1 cellular context compared by ENCODE assay signal in the genomic region with DNA sequence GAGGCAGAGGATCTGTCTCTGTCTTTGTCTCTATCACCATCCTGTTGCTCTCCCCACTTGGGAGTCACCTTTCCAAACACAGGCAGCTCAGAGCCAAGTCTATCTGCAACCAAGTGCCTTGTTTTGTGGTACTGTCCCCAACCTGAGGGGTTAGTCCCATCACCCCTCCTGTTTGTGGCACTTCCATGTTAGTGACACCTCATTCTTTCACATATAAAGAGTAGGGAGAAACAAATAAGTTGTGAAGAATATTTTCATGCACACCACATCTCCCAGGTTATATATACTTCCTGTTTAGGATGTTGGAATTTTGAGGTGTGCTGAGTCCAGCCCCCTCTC.
A peak's percentile ranks its signal among the peaks of the same experiment; 100 is the strongest.
TF ChIP-seq lines count a peak whose summit lies in the region.

No MANE protein-coding gene starts in this region.

TF ChIP-seq in HepG2, 621 proteins besides CTCF, POLR2A, EP300 and RAD21 (continued from another document and continues in another):
- TF ChIP-seq, protein P1, sequence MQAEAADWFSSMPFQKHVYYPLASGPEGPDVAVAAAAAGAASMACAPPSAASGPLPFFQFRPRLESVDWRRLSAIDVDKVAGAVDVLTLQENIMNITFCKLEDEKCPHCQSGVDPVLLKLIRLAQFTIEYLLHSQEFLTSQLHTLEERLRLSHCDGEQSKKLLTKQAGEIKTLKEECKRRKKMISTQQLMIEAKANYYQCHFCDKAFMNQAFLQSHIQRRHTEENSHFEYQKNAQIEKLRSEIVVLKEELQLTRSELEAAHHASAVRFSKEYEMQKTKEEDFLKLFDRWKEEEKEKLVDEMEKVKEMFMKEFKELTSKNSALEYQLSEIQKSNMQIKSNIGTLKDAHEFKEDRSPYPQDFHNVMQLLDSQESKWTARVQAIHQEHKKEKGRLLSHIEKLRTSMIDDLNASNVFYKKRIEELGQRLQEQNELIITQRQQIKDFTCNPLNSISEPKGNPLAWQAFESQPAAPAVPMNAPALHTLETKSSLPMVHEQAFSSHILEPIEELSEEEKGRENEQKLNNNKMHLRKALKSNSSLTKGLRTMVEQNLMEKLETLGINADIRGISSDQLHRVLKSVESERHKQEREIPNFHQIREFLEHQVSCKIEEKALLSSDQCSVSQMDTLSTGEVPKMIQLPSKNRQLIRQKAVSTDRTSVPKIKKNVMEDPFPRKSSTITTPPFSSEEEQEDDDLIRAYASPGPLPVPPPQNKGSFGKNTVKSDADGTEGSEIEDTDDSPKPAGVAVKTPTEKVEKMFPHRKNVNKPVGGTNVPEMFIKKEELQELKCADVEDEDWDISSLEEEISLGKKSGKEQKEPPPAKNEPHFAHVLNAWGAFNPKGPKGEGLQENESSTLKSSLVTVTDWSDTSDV (CRISPR knock-in tag; IDR thresholded peaks at IDR 0.05) = no peak
- TF ChIP-seq CEBPG (CRISPR knock-in tag; IDR thresholded peaks at IDR 0.05) (no peak), ARNT2 (CRISPR knock-in tag; IDR thresholded peaks at IDR 0.05; ENCODE audit: low read depth) (0 out of 2 replicates have a peak, but pooled peaks have one; percentile 22), ZNF235 (CRISPR knock-in tag; IDR thresholded peaks at IDR 0.05; ENCODE audit: borderline replicate concordance) (no peak), ATF7-NPFF (CRISPR knock-in tag; IDR thresholded peaks at IDR 0.05; ENCODE audit: low read depth) (no peak), HCFC1 (IDR thresholded peaks at IDR 0.05; ENCODE audit: low read depth, low read length) (no peak), ZNF556 (CRISPR knock-in tag; IDR thresholded peaks at IDR 0.05; ENCODE audit: borderline replicate concordance) (no peak), ZNF234 (CRISPR knock-in tag; conservative IDR thresholded peaks at IDR 0.05) (no peak), THYN1 (CRISPR knock-in tag; IDR thresholded peaks at IDR 0.05; ENCODE audit: borderline replicate concordance, low read depth) (no peak), NR2F1 (CRISPR knock-in tag; IDR thresholded peaks at IDR 0.05) (no peak), ZNF143 (CRISPR knock-in tag; IDR thresholded peaks at IDR 0.05) (no peak), GATAD2A (CRISPR knock-in tag; IDR thresholded peaks at IDR 0.05) (0 out of 2 replicates have a peak, but pooled peaks have one; percentile 7), HDAC1 (CRISPR knock-in tag; IDR thresholded peaks at IDR 0.05) (0 out of 2 replicates have a peak, but pooled peaks have one; percentile 28), KDM3A (CRISPR knock-in tag; IDR thresholded peaks at IDR 0.05; ENCODE audit: low read depth) (no peak), MBD4 (IDR thresholded peaks at IDR 0.05; ENCODE audit: borderline replicate concordance, low read length) (0 out of 2 replicates have a peak, but pooled peaks have one; percentile 72), ZNF773 (CRISPR knock-in tag; IDR thresholded peaks at IDR 0.05; ENCODE audit: borderline replicate concordance) (peak; percentile 7; the same call in 1 of the 2 replicates), ZSCAN29 (CRISPR knock-in tag; conservative IDR thresholded peaks at IDR 0.05) (no peak), XBP1 (CRISPR knock-in tag; IDR thresholded peaks at IDR 0.05) (no peak), SRY (CRISPR knock-in tag; IDR thresholded peaks at IDR 0.05) (no peak), CHD4 (IDR thresholded peaks at IDR 0.05; ENCODE audit: borderline replicate concordance, low read length) (no peak), ZNF605 (CRISPR knock-in tag; IDR thresholded peaks at IDR 0.05) (0 out of 2 replicates have a peak, but pooled peaks have one; percentile 1), FOXP1 (IDR thresholded peaks at IDR 0.05) (no peak), FOXP1 (CRISPR knock-in tag; IDR thresholded peaks at IDR 0.05) (no peak), NAIF1 (CRISPR knock-in tag; IDR thresholded peaks at IDR 0.05; ENCODE audit: borderline replicate concordance) (peak; percentile 60; the same call in 1 of the 2 replicates), POLR2AphosphoS2 (IDR thresholded peaks at IDR 0.05; ENCODE audit: low read depth, low read length) (peak; percentile 38; the same call in 1 of the 2 replicates), ZNF274 (CRISPR knock-in tag; IDR thresholded peaks at IDR 0.05) (no peak), ZNF17 (CRISPR knock-in tag; IDR thresholded peaks at IDR 0.05) (0 out of 2 replicates have a peak, but pooled peaks have one; percentile 19)
- TF ChIP-seq, protein P2, sequence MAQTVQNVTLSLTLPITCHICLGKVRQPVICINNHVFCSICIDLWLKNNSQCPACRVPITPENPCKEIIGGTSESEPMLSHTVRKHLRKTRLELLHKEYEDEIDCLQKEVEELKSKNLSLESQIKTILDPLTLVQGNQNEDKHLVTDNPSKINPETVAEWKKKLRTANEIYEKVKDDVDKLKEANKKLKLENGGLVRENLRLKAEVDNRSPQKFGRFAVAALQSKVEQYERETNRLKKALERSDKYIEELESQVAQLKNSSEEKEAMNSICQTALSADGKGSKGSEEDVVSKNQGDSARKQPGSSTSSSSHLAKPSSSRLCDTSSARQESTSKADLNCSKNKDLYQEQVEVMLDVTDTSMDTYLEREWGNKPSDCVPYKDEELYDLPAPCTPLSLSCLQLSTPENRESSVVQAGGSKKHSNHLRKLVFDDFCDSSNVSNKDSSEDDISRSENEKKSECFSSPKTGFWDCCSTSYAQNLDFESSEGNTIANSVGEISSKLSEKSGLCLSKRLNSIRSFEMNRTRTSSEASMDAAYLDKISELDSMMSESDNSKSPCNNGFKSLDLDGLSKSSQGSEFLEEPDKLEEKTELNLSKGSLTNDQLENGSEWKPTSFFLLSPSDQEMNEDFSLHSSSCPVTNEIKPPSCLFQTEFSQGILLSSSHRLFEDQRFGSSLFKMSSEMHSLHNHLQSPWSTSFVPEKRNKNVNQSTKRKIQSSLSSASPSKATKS (CRISPR knock-in tag; IDR thresholded peaks at IDR 0.05) = no peak
- TF ChIP-seq, protein P3, sequence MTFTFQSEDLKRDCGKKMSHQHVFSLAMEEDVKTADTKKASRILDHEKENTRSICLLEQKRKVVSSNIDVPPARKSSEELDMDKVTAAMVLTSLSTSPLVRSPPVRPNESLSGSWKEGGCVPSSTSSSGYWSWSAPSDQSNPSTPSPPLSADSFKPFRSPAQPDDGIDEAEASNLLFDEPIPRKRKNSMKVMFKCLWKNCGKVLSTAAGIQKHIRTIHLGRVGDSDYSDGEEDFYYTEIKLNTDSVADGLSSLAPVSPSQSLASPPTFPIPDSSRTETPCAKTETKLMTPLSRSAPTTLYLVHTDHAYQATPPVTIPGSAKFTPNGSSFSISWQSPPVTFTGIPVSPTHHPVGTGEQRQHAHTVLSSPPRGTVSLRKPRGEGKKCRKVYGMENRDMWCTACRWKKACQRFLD (CRISPR knock-in tag; IDR thresholded peaks at IDR 0.05; ENCODE audit: borderline replicate concordance) = no peak
- TF ChIP-seq, protein P4, sequence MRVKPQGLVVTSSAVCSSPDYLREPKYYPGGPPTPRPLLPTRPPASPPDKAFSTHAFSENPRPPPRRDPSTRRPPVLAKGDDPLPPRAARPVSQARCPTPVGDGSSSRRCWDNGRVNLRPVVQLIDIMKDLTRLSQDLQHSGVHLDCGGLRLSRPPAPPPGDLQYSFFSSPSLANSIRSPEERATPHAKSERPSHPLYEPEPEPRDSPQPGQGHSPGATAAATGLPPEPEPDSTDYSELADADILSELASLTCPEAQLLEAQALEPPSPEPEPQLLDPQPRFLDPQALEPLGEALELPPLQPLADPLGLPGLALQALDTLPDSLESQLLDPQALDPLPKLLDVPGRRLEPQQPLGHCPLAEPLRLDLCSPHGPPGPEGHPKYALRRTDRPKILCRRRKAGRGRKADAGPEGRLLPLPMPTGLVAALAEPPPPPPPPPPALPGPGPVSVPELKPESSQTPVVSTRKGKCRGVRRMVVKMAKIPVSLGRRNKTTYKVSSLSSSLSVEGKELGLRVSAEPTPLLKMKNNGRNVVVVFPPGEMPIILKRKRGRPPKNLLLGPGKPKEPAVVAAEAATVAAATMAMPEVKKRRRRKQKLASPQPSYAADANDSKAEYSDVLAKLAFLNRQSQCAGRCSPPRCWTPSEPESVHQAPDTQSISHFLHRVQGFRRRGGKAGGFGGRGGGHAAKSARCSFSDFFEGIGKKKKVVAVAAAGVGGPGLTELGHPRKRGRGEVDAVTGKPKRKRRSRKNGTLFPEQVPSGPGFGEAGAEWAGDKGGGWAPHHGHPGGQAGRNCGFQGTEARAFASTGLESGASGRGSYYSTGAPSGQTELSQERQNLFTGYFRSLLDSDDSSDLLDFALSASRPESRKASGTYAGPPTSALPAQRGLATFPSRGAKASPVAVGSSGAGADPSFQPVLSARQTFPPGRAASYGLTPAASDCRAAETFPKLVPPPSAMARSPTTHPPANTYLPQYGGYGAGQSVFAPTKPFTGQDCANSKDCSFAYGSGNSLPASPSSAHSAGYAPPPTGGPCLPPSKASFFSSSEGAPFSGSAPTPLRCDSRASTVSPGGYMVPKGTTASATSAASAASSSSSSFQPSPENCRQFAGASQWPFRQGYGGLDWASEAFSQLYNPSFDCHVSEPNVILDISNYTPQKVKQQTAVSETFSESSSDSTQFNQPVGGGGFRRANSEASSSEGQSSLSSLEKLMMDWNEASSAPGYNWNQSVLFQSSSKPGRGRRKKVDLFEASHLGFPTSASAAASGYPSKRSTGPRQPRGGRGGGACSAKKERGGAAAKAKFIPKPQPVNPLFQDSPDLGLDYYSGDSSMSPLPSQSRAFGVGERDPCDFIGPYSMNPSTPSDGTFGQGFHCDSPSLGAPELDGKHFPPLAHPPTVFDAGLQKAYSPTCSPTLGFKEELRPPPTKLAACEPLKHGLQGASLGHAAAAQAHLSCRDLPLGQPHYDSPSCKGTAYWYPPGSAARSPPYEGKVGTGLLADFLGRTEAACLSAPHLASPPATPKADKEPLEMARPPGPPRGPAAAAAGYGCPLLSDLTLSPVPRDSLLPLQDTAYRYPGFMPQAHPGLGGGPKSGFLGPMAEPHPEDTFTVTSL (CRISPR knock-in tag; IDR thresholded peaks at IDR 0.05; ENCODE audit: borderline replicate concordance) = peak; percentile 66; the same call in 1 of the 2 replicates
- TF ChIP-seq, protein P5, sequence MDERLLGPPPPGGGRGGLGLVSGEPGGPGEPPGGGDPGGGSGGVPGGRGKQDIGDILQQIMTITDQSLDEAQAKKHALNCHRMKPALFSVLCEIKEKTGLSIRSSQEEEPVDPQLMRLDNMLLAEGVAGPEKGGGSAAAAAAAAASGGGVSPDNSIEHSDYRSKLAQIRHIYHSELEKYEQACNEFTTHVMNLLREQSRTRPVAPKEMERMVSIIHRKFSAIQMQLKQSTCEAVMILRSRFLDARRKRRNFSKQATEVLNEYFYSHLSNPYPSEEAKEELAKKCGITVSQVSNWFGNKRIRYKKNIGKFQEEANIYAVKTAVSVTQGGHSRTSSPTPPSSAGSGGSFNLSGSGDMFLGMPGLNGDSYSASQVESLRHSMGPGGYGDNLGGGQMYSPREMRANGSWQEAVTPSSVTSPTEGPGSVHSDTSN (CRISPR knock-in tag; IDR thresholded peaks at IDR 0.05) = no peak
- TF ChIP-seq, protein P6, sequence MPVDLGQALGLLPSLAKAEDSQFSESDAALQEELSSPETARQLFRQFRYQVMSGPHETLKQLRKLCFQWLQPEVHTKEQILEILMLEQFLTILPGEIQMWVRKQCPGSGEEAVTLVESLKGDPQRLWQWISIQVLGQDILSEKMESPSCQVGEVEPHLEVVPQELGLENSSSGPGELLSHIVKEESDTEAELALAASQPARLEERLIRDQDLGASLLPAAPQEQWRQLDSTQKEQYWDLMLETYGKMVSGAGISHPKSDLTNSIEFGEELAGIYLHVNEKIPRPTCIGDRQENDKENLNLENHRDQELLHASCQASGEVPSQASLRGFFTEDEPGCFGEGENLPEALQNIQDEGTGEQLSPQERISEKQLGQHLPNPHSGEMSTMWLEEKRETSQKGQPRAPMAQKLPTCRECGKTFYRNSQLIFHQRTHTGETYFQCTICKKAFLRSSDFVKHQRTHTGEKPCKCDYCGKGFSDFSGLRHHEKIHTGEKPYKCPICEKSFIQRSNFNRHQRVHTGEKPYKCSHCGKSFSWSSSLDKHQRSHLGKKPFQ (CRISPR knock-in tag; IDR thresholded peaks at IDR 0.05; ENCODE audit: insufficient replicate concordance) = peak; percentile 39
- TF ChIP-seq, protein P7, sequence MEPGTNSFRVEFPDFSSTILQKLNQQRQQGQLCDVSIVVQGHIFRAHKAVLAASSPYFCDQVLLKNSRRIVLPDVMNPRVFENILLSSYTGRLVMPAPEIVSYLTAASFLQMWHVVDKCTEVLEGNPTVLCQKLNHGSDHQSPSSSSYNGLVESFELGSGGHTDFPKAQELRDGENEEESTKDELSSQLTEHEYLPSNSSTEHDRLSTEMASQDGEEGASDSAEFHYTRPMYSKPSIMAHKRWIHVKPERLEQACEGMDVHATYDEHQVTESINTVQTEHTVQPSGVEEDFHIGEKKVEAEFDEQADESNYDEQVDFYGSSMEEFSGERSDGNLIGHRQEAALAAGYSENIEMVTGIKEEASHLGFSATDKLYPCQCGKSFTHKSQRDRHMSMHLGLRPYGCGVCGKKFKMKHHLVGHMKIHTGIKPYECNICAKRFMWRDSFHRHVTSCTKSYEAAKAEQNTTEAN (CRISPR knock-in tag; conservative IDR thresholded peaks at IDR 0.05) = no peak
- TF ChIP-seq, protein P8, sequence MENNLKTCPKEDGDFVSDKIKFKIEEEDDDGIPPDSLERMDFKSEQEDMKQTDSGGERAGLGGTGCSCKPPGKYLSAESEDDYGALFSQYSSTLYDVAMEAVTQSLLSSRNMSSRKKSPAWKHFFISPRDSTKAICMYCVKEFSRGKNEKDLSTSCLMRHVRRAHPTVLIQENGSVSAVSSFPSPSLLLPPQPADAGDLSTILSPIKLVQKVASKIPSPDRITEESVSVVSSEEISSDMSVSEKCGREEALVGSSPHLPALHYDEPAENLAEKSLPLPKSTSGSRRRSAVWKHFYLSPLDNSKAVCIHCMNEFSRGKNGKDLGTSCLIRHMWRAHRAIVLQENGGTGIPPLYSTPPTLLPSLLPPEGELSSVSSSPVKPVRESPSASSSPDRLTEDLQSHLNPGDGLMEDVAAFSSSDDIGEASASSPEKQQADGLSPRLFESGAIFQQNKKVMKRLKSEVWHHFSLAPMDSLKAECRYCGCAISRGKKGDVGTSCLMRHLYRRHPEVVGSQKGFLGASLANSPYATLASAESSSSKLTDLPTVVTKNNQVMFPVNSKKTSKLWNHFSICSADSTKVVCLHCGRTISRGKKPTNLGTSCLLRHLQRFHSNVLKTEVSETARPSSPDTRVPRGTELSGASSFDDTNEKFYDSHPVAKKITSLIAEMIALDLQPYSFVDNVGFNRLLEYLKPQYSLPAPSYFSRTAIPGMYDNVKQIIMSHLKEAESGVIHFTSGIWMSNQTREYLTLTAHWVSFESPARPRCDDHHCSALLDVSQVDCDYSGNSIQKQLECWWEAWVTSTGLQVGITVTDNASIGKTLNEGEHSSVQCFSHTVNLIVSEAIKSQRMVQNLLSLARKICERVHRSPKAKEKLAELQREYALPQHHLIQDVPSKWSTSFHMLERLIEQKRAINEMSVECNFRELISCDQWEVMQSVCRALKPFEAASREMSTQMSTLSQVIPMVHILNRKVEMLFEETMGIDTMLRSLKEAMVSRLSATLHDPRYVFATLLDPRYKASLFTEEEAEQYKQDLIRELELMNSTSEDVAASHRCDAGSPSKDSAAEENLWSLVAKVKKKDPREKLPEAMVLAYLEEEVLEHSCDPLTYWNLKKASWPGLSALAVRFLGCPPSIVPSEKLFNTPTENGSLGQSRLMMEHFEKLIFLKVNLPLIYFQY (CRISPR knock-in tag; IDR thresholded peaks at IDR 0.05; ENCODE audit: borderline replicate concordance) = no peak
- TF ChIP-seq, protein P9, sequence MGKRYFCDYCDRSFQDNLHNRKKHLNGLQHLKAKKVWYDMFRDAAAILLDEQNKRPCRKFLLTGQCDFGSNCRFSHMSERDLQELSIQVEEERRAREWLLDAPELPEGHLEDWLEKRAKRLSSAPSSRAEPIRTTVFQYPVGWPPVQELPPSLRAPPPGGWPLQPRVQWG (CRISPR knock-in tag; IDR thresholded peaks at IDR 0.05; ENCODE audit: borderline replicate concordance, low read depth) = no peak
